28 cellular contexts compared by ENCODE assay signal in genomic region chr12:55651314-55651703, GRCh38. TPM values are rescaled to one million over a fixed set of nuclear protein-coding genes. Genes with fewer than 3 reads are reported as not detected.
"Had no signal": no experiment of that assay in that cellular context is flagged by ENCODE, and none has a peak within 500 bp of the region (broad histone marks: within the 10 kb centered on the region; RNA-seq: fewer than 3 reads in every experiment).

No MANE protein-coding gene starts in this region.

- H3K27me3 Mint-ChIP-seq: activated naive CD8-positive, alpha-beta T cell; memory B cell had no signal

- H3K27ac Mint-ChIP-seq: activated CD8-positive, alpha-beta T cell treated with anti-CD3 and anti-CD28 coated beads, Interleukin-2, amount 10 ng/mL, durations not matched to agents 7 days and 5 days; activated T-helper 1 cell treated with anti-CD3 and anti-CD28 coated beads, Interleukin-12 subunit alpha, Interleukin-12 subunit beta, Interleukin-2, Interleukin-4 antibody, amounts not matched to agents 30 ng/mL and 10 ng/mL and 1 ng/mL, durations not matched to agents 14 hours and 24 hours and 36 hours had no signal

- H3K4me1 ChIP-seq: right lobe of liver had no signal

- H3K4me3 ChIP-seq: coronary artery, heart left ventricle, mucosa of descending colon, right lobe of liver, skin epidermis, upper lobe of left lung had no signal

- H3K9me3 ChIP-seq: heart left ventricle, mucosa of descending colon, right lobe of liver, upper lobe of left lung had no signal

- ATAC-seq: activated CD8-positive, alpha-beta T cell treated with anti-CD3 and anti-CD28 coated beads, Interleukin-2, amount 10 ng/mL, durations not matched to agents 7 days and 5 days; heart left ventricle; left colon; mucosa of descending colon; right lobe of liver; stimulated activated naive CD8-positive, alpha-beta T cell treated with anti-CD3 and anti-CD28 coated beads, Interleukin-15, Interleukin-2, amounts not matched to agents 100 U/mL and 50 U/mL, for 24 hours had no signal

- DNase-seq: activated CD4-positive, alpha-beta T cell treated with anti-CD3 and anti-CD28 coated beads for 1 hour; activated CD4-positive, alpha-beta T cell treated with anti-CD3 and anti-CD28 coated beads, Interleukin-2, amount 50 U/mL, for 1 hour; activated CD8-positive, alpha-beta T cell treated with anti-CD3 and anti-CD28 coated beads, Interleukin-2, amount 10 ng/mL, durations not matched to agents 7 days and 5 days; activated gamma-delta T cell treated with Interleukin-2 at 50 U/mL for 16 hours; amniotic stem cell; cerebellar nuclear complex; heart left ventricle; left colon; mucosa of descending colon; occipital lobe; stimulated activated CD4-positive, alpha-beta T cell treated with anti-CD3 and anti-CD28 coated beads, Interleukin-2, amount 100 ng/mL, for 48 hours; stimulated activated CD8-positive, alpha-beta memory T cell treated with anti-CD3 and anti-CD28 coated beads, Interleukin-4, amount 100 ng/mL, for 48 hours; stimulated activated naive CD8-positive, alpha-beta T cell treated with anti-CD3 and anti-CD28 coated beads, Interleukin-15, Interleukin-2, amounts not matched to agents 100 U/mL and 50 U/mL, for 24 hours; T-helper 1 cell had no signal

- H3K27me3 ChIP-seq: heart left ventricle, right lobe of liver, upper lobe of left lung had no signal

- H3K27ac ChIP-seq: coronary artery, right lobe of liver had no signal

- H3K36me3 ChIP-seq: heart left ventricle, right lobe of liver, upper lobe of left lung had no signal

- H3K4me3 Mint-ChIP-seq: activated CD8-positive, alpha-beta T cell treated with anti-CD3 and anti-CD28 coated beads, Interleukin-2, amount 10 ng/mL, durations not matched to agents 7 days and 5 days; activated naive CD8-positive, alpha-beta T cell; activated T-helper 1 cell treated with anti-CD3 and anti-CD28 coated beads, Interleukin-12 subunit alpha, Interleukin-12 subunit beta, Interleukin-2, Interleukin-4 antibody, amounts not matched to agents 30 ng/mL and 10 ng/mL and 1 ng/mL, durations not matched to agents 14 hours and 24 hours and 36 hours; memory B cell had no signal

RNA-seq across cellular contexts. Expression of gene OR10P1, which starts 14.6 kb away (rescaled TPM):
- total RNA-seq: activated CD8-positive, alpha-beta T cell treated with anti-CD3 and anti-CD28 coated beads, Interleukin-2, amount 10 ng/mL, durations not matched to agents 7 days and 5 days; activated T-helper 1 cell treated with anti-CD3 and anti-CD28 coated beads, Interleukin-12 subunit alpha, Interleukin-12 subunit beta, Interleukin-2, Interleukin-4 antibody, amounts not matched to agents 30 ng/mL and 10 ng/mL and 1 ng/mL, durations not matched to agents 14 hours and 24 hours and 36 hours; bronchial epithelial cell; epithelial cell of proximal tubule; fibroblast of villous mesenchyme; heart left ventricle; left colon; lower leg skin; mucosa of descending colon; occipital lobe; right lobe of liver; subcutaneous adipose tissue; upper lobe of left lung had no signal
- polyA plus RNA-seq: heart left ventricle, keratinocyte, neural cell had no signal
